In genomic region chr9:98157372-98157771, GRCh38 we compare ENCODE assay signal across 19 cellular contexts.
"Had no signal": no experiment of that assay in that cellular context is flagged by ENCODE, and none has a peak within 500 bp of the region (broad histone marks: within the 10 kb centered on the region; RNA-seq: fewer than 3 reads in every experiment).

No MANE protein-coding gene starts in this region.

- H3K4me3 ChIP-seq: esophagus squamous epithelium, gastroesophageal sphincter, neural progenitor cell, psoas muscle, smooth muscle cell, suprapubic skin, thyroid gland, uterus had no signal

- H2AFZ ChIP-seq: neural progenitor cell, parathyroid adenoma had no signal

- H3K27ac ChIP-seq: epithelial cell of prostate, gastroesophageal sphincter, neural progenitor cell, parathyroid adenoma, psoas muscle, suprapubic skin, thyroid gland, uterus had no signal

- H3K4me2 ChIP-seq: neural progenitor cell, smooth muscle cell had no signal

- H3K9me3 ChIP-seq: esophagus squamous epithelium, gastroesophageal sphincter, psoas muscle, suprapubic skin, thyroid gland, uterus had no signal

- H3K4me1 ChIP-seq: gastroesophageal sphincter, neural progenitor cell, parathyroid adenoma, psoas muscle, uterus had no signal

- H3K36me3 ChIP-seq: gastroesophageal sphincter, neural progenitor cell, thyroid gland, uterus had no signal

- H3K79me2 ChIP-seq: parathyroid adenoma had no signal

- H3K27me3 ChIP-seq: esophagus squamous epithelium, gastroesophageal sphincter, neural progenitor cell, suprapubic skin, thyroid gland, uterus had no signal

- H3K9ac ChIP-seq: neural progenitor cell, parathyroid adenoma had no signal

- DNase-seq: effector memory CD8-positive, alpha-beta T cell; esophagus squamous epithelium; foreskin fibroblast; glutamatergic neuron; islet precursor cell; mammary epithelial cell; natural killer cell; occipital lobe; psoas muscle; stimulated activated CD4-positive, alpha-beta T cell treated with anti-CD3 and anti-CD28 coated beads, Interleukin-2, amount 100 ng/mL, for 48 hours; stimulated activated naive CD8-positive, alpha-beta T cell treated with anti-CD3 and anti-CD28 coated beads, Interleukin-15, Interleukin-2, amounts not matched to agents 100 U/mL and 50 U/mL, for 24 hours; thyroid gland; uterus had no signal

- ATAC-seq: effector memory CD8-positive, alpha-beta T cell; gastroesophageal sphincter; natural killer cell; psoas muscle; stimulated activated naive CD8-positive, alpha-beta T cell treated with anti-CD3 and anti-CD28 coated beads, Interleukin-15, Interleukin-2, amounts not matched to agents 100 U/mL and 50 U/mL, for 24 hours had no signal
